In the genomic region with DNA sequence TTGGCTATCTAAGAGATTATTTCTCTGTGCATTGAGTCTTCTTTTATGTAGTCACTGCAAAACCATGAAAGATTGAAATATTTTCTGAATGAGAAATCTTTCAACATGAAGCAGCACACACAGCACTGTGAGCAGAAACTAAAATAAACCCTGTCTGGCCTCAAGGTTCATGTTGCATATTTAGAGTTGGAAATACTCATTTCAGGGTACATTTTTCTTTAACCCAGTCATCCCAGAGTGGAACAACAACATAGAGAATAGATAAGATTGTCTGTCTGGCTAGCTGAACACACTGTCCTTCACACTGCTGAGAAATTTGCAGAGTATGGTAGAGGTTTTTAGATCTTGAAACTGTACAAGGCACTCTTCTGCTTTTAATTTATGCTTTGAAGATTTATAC, we compare ENCODE assay signal across 12 cellular contexts. TPM values are rescaled to one million over a fixed set of nuclear protein-coding genes. Genes with fewer than 3 reads are reported as not detected.
DNase-seq lines count a peak whose midpoint lies in the region; ATAC-seq and TF ChIP-seq lines count a peak whose summit lies in the region.
"Had no signal": no experiment of that assay in that cellular context is flagged by ENCODE, and none has a peak within 500 bp of the region (broad histone marks: within the 10 kb centered on the region; RNA-seq: fewer than 3 reads in every experiment).

No MANE protein-coding gene starts in this region.

- DNase-seq in AG08395 (ENCODE audit: low spot score) (peak; percentile 75), RWPE2 (ENCODE audit: low spot score) (no peak), fibroblast of mammary gland (ENCODE audit: low read depth) (peak; percentile 95), mesothelial cell of epicardium (ENCODE audit: low spot score in 2 of 2, unreplicated experiment in 2 of 2) (no peak), immature natural killer cell (no peak), hippocampal formation (lab: John Stamatoyannopoulos, UW) (no peak), WERI-Rb-1 (no peak), DMS153 treated with DMSO at 0.1 percent for 48 hours (lab: John Stamatoyannopoulos, UW; ENCODE audit: unreplicated experiment) (no peak)
- DNase-seq: activated T-cell treated with anti-CD3 and anti-CD28 coated beads, Interleukin-2, amount 50 U/mL, for 4 hours; BE2C; left colon; NCI-H1417 had no signal

- no peak for TF ChIP-seq CTCF in RWPE2 (IDR thresholded peaks at IDR 0.05; ENCODE audit: poor library complexity, severe bottlenecking)
- TF ChIP-seq CTCF in fibroblast of mammary gland (conservative IDR thresholded peaks at IDR 0.05; ENCODE audit: control insufficient read depth, insufficient read depth, low read depth, low read length) = no peak
- no peak for TF ChIP-seq CTCF in mesothelial cell of epicardium (IDR thresholded peaks at IDR 0.05; ENCODE audit: unreplicated experiment)
- TF ChIP-seq CTCF in WERI-Rb-1 (IDR thresholded peaks at IDR 0.05; ENCODE audit: low read depth, low read length) = no peak

- no peak overlapping the region for H3K4me3 Mint-ChIP-seq in mesothelial cell of epicardium
- H3K4me3 Mint-ChIP-seq in immature natural killer cell = no peak overlapping the region
- H3K4me3 Mint-ChIP-seq: activated T-cell treated with anti-CD3 and anti-CD28 coated beads, Interleukin-2, amount 50 U/mL, for 4 hours had no signal

- peak overlapping the region; percentile 47 for H3K27ac Mint-ChIP-seq in mesothelial cell of epicardium
- H3K27ac Mint-ChIP-seq in immature natural killer cell = no peak overlapping the region

- ATAC-seq in RWPE2 (ENCODE audit: low read depth) = peak; percentile 87
- ATAC-seq: activated T-cell treated with anti-CD3 and anti-CD28 coated beads, Interleukin-2, amount 50 U/mL, for 4 hours; left colon had no signal

- H3K36me3 ChIP-seq in RWPE2 (ENCODE audit: low read depth) (no peaks in the 10 kb centered on the region), WERI-Rb-1 (no peaks in the 10 kb centered on the region)
- H3K36me3 ChIP-seq: BE2C had no signal

- H3K9me3 ChIP-seq in RWPE2 (ENCODE audit: severe bottlenecking) (no peaks in the 10 kb centered on the region), WERI-Rb-1 (ENCODE audit: severe bottlenecking) (no peaks in the 10 kb centered on the region)
- H3K9me3 ChIP-seq: BE2C had no signal

- H3K9me3 Mint-ChIP-seq in mesothelial cell of epicardium = no peaks in the 10 kb centered on the region
- no peaks in the 10 kb centered on the region for H3K9me3 Mint-ChIP-seq in immature natural killer cell
- H3K9me3 Mint-ChIP-seq: activated T-cell treated with anti-CD3 and anti-CD28 coated beads, Interleukin-2, amount 50 U/mL, for 4 hours had no signal

- H3K27me3 Mint-ChIP-seq in mesothelial cell of epicardium (ENCODE audit: low read depth) = no peaks in the 10 kb centered on the region
- peaks cover 3 to 6% (median 5%) of the 10 kb centered on the region in 3 donors for H3K27me3 Mint-ChIP-seq in immature natural killer cell (ENCODE audit: low read depth in 3 of 3)

- H3K4me3 ChIP-seq in RWPE2 (ENCODE audit: severe bottlenecking) = no peak overlapping the region
- no peak overlapping the region for H3K4me3 ChIP-seq in fibroblast of mammary gland (ENCODE audit: control insufficient read depth, low read depth, low read length)
- H3K4me3 ChIP-seq in WERI-Rb-1 (ENCODE audit: low read depth, low read length) = no peak overlapping the region

- H3K4me1 Mint-ChIP-seq in mesothelial cell of epicardium (peaks cover 29% of the 10 kb centered on the region), immature natural killer cell (no peaks in the 10 kb centered on the region)

- H3K27me3 ChIP-seq in RWPE2 (ENCODE audit: insufficient read depth, poor library complexity, severe bottlenecking) = no peaks in the 10 kb centered on the region
- H3K27me3 ChIP-seq in WERI-Rb-1 (ENCODE audit: insufficient read depth, low read depth, severe bottlenecking) = no peaks in the 10 kb centered on the region
- H3K27me3 ChIP-seq: BE2C had no signal

- H3K27ac ChIP-seq in RWPE2 (ENCODE audit: poor library complexity, severe bottlenecking) (peak overlapping the region; percentile 90), WERI-Rb-1 (no peak overlapping the region)

- H3K4me1 ChIP-seq in RWPE2 (ENCODE audit: insufficient read depth, poor library complexity, severe bottlenecking) = peaks cover 30% of the 10 kb centered on the region
- H3K4me1 ChIP-seq: BE2C had no signal

- H3K36me3 Mint-ChIP-seq in mesothelial cell of epicardium (no peaks in the 10 kb centered on the region), immature natural killer cell (no peaks in the 10 kb centered on the region)

RNA-seq across cellular contexts. Expression of a gene that starts 24.8 kb away (rescaled TPM):
- 829 to 909 TPM (median 896 TPM) in 3 replicates for total RNA-seq in mesothelial cell of epicardium
- polyA plus RNA-seq in immature natural killer cell = under 1 TPM in 1 of 3 donors, not detected in 2; 0.69 TPM

Comparison
In these comparisons a context has a peak if more than half of its experiments do, and no peak if none do; other contexts are left out.
1. DNase-seq: peak in AG08395 (single experiment) and fibroblast of mammary gland (single experiment); none in RWPE2 (single experiment), mesothelial cell of epicardium (0 of 2), immature natural killer cell (0 of 3), hippocampal formation (0 of 2), WERI-Rb-1 (single experiment) and DMS153 treated with DMSO at 0.1 percent for 48 hours (single experiment).